ENCODE assay signal across 9 cellular contexts in the genomic region with DNA sequence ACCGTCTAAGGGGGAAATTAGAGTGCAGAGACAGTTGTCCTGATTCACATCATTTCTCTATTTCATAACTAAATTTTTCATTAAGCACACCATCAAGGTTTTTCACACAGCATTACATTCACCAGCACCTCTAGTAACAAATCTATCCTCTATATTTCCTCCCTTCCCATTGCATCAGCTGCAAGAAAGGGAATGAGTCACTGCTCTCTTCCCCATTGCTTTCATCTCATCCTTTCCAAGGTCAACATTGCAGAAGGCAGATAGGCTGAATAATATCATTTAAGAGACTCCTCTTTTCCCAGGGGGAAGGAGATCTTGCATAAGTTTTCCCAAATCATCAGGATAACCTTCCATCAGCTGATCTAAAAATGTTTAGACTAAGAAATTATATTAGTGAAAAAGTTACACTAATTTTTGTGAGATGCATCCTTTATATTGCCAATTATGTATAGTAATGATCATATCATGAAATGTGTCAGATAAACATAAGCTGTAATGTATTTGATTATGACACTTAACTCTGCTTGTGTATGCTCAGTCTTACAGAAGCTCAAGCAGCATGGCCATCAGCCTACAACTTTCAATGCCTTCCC. TPM values are rescaled to one million over a fixed set of nuclear protein-coding genes. Genes with fewer than 3 reads are reported as not detected.
DNase-seq lines count a peak whose midpoint lies in the region; FAIRE-seq and TF ChIP-seq lines count a peak whose summit lies in the region.
"Had no signal": no experiment of that assay in that cellular context is flagged by ENCODE, and none has a peak within 500 bp of the region (broad histone marks: within the 10 kb centered on the region; RNA-seq: fewer than 3 reads in every experiment).

No MANE protein-coding gene starts in this region.

- peak overlapping the region; percentile 17 for H3K27ac Mint-ChIP-seq in activated CD4-positive, alpha-beta memory T cell treated with anti-CD3 and anti-CD28 coated beads, Interleukin-2, amount 10 ng/mL, durations not matched to agents 7 days and 5 days

- no peaks in the 10 kb centered on the region for H3K27me3 Mint-ChIP-seq in activated CD4-positive, alpha-beta memory T cell treated with anti-CD3 and anti-CD28 coated beads, Interleukin-2, amount 10 ng/mL, durations not matched to agents 7 days and 5 days

- no peak for TF ChIP-seq POLR2A in transverse colon (IDR thresholded peaks at IDR 0.05)

- peaks cover 46% of the 10 kb centered on the region for H3K4me1 Mint-ChIP-seq in activated CD4-positive, alpha-beta memory T cell treated with anti-CD3 and anti-CD28 coated beads, Interleukin-2, amount 10 ng/mL, durations not matched to agents 7 days and 5 days

- H3K9me3 Mint-ChIP-seq in activated CD4-positive, alpha-beta memory T cell treated with anti-CD3 and anti-CD28 coated beads, Interleukin-2, amount 10 ng/mL, durations not matched to agents 7 days and 5 days, result no peaks in the 10 kb centered on the region

- WGBS in transverse colon (ENCODE audit: low coverage in 1 of 2), 2 donors, result 71 to 77% methylated on average over 1 of the region's 1 CpG

- TF ChIP-seq EP300 in transverse colon (IDR thresholded peaks at IDR 0.05; ENCODE audit: low read depth), result no peak

- POLR2A ChIA-PET in activated CD4-positive, alpha-beta memory T cell treated with anti-CD3 and anti-CD28 coated beads, Interleukin-2, amount 10 ng/mL, durations not matched to agents 7 days and 5 days (lab: Charles Lee), result interaction anchor here (1.2 kb wide), 2 partner anchors 40 to 255 kb away, joined by 3 to 4 read pairs; no protein-coding TSS in a partner anchor

- H3K4me2 ChIP-seq in BLaER1 treated with 17β-estradiol and CSF1 and Interleukin-3, amounts not matched to agents 10 nM and 100 nM, result peak overlapping the region; percentile 18 to 86 (median 42); a peak in 20 of 22 replicates

- TF ChIP-seq CTCF in transverse colon (IDR thresholded peaks at IDR 0.05) (no peak), kidney (IDR thresholded peaks at IDR 0.05; ENCODE audit: borderline replicate concordance, extremely low read depth, insufficient read depth) (no peak)

- peak overlapping the region in 3 of 11 experiments; percentile 18 to 36 (median 24); a peak in 6 of 22 replicates for H3K27ac ChIP-seq in BLaER1 treated with 17β-estradiol and CSF1 and Interleukin-3, amounts not matched to agents 10 nM and 100 nM
- no peak overlapping the region for H3K27ac ChIP-seq in transverse colon
- H3K27ac ChIP-seq in kidney (ENCODE audit: low read depth in 2 of 2, low read length in 2 of 2), result no peak overlapping the region
- H3K27ac ChIP-seq: gastroesophageal sphincter had no signal

- peaks cover 0 to 77% (median 53%) of the 10 kb centered on the region in 11 experiments; a peak in 20 of 22 replicates for H3K36me3 ChIP-seq in BLaER1 treated with 17β-estradiol and CSF1 and Interleukin-3, amounts not matched to agents 10 nM and 100 nM
- no peaks in the 10 kb centered on the region for H3K36me3 ChIP-seq in transverse colon
- H3K36me3 ChIP-seq in kidney (ENCODE audit: control insufficient read depth in 1 of 2, insufficient read depth in 2 of 2, low read length in 2 of 2), result no peaks in the 10 kb centered on the region
- H3K36me3 ChIP-seq: gastroesophageal sphincter had no signal

- peak; percentile 86 for DNase-seq in HT1080 (ENCODE audit: low read depth)
- DNase-seq in activated CD4-positive, alpha-beta memory T cell treated with anti-CD3 and anti-CD28 coated beads, Interleukin-2, amount 10 ng/mL, durations not matched to agents 7 days and 5 days, result no peak
- DNase-seq in kidney tubule cell (ENCODE audit: low spot score), result peak; percentile 67
- DNase-seq in transverse colon, result no peak
- DNase-seq in SHP77 treated with DMSO at 0.1 percent for 48 hours (lab: John Stamatoyannopoulos, UW), result no peak
- DNase-seq in NCI-H2227 (lab: John Stamatoyannopoulos, UW; ENCODE audit: unreplicated experiment), result no peak
- DNase-seq in kidney, result no peak

- no peak overlapping the region for H3K4me3 Mint-ChIP-seq in activated CD4-positive, alpha-beta memory T cell treated with anti-CD3 and anti-CD28 coated beads, Interleukin-2, amount 10 ng/mL, durations not matched to agents 7 days and 5 days

- H3K9me3 ChIP-seq in BLaER1 treated with 17β-estradiol and CSF1 and Interleukin-3, amounts not matched to agents 10 nM and 100 nM (replicated peaks in 1 of 11), result peaks cover under 1 to 23% (median 7%) of the 10 kb centered on the region in 11 experiments; a peak in 19 of 22 replicates
- no peaks in the 10 kb centered on the region for H3K9me3 ChIP-seq in transverse colon
- no peaks in the 10 kb centered on the region for H3K9me3 ChIP-seq in kidney (ENCODE audit: control insufficient read depth in 1 of 2, low read length in 2 of 2)
- H3K9me3 ChIP-seq: gastroesophageal sphincter had no signal

- FAIRE-seq in kidney (lab: Jason Lieb, UNC), result no peak

- intact Hi-C loops in transverse colon (cut with DNase I; ENCODE audit: low total_unique reads) (no loop called here), kidney (cut with DNase I) (no loop called here)

- CTCF ChIA-PET in activated CD4-positive, alpha-beta memory T cell treated with anti-CD3 and anti-CD28 coated beads, Interleukin-2, amount 10 ng/mL, durations not matched to agents 7 days and 5 days (lab: Charles Lee), result interaction anchor here (0.9 to 1.2 kb wide), 3 partner anchors 18 to 425 kb away, joined by 3 to 6 read pairs (median 4); no protein-coding TSS in a partner anchor

- H4K20me1 ChIP-seq in BLaER1 treated with 17β-estradiol and CSF1 and Interleukin-3, amounts not matched to agents 10 nM and 100 nM, result peaks cover 0 to 89% (median 78%) of the 10 kb centered on the region in 11 experiments; a peak in 15 of 22 replicates

- H3K36me3 Mint-ChIP-seq in activated CD4-positive, alpha-beta memory T cell treated with anti-CD3 and anti-CD28 coated beads, Interleukin-2, amount 10 ng/mL, durations not matched to agents 7 days and 5 days (ENCODE audit: low read depth), result peaks cover 45% of the 10 kb centered on the region

- no peak overlapping the region for H3K4me3 ChIP-seq in BLaER1 treated with 17β-estradiol and CSF1 and Interleukin-3, amounts not matched to agents 10 nM and 100 nM
- H3K4me3 ChIP-seq in transverse colon (no peak overlapping the region), kidney (ENCODE audit: low read length in 2 of 2) (no peak overlapping the region)
- H3K4me3 ChIP-seq: gastroesophageal sphincter had no signal

- peaks cover 31 to 55% (median 44%) of the 10 kb centered on the region in 10 experiments for H3K4me1 ChIP-seq in BLaER1 treated with 17β-estradiol and CSF1 and Interleukin-3, amounts not matched to agents 10 nM and 100 nM
- peaks cover 8 to 16% (median 12%) of the 10 kb centered on the region in 4 donors for H3K4me1 ChIP-seq in transverse colon
- H3K4me1 ChIP-seq in kidney (ENCODE audit: control insufficient read depth in 1 of 2, insufficient read depth in 1 of 2, low read depth in 1 of 2, low read length in 2 of 2), result peaks cover 0 to 4% of the 10 kb centered on the region in 2 donors

- no peaks in the 10 kb centered on the region for H3K27me3 ChIP-seq in BLaER1 treated with 17β-estradiol and CSF1 and Interleukin-3, amounts not matched to agents 10 nM and 100 nM
- no peaks in the 10 kb centered on the region for H3K27me3 ChIP-seq in transverse colon
- H3K27me3 ChIP-seq: gastroesophageal sphincter had no signal

- in situ Hi-C loops in transverse colon (cut with MboI; ENCODE audit: low pct_ligation_motif_present in 1 of 4, low pct_unique_long_range_greater_than_20kb in 1 of 4, low sequenced_read_pairs in 3 of 4), result no loop called here

- no peak overlapping the region for H3K9ac ChIP-seq in BLaER1 treated with 17β-estradiol and CSF1 and Interleukin-3, amounts not matched to agents 10 nM and 100 nM
- no peak overlapping the region for H3K9ac ChIP-seq in kidney (ENCODE audit: low read length in 2 of 2)

RNA-seq across cellular contexts. Expression of gene INTS7, which starts 4.3 kb away (rescaled TPM):
- total RNA-seq in HT1080 (2014; rRNA removed; shearing (Covaris generic)), result 24.0 and 31.0 TPM in 2 replicates
- 25.8 and 27.9 TPM in 2 replicates for polyA plus RNA-seq in HT1080 (2015; cell fraction: cytosol; rRNA removed)
- 34.0 and 36.6 TPM in 2 replicates for polyA plus RNA-seq in HT1080 (2015; cell fraction: nucleus; rRNA removed)
- 10 to 100 TPM; 28.4 to 28.8 TPM for total RNA-seq in activated CD4-positive, alpha-beta memory T cell treated with anti-CD3 and anti-CD28 coated beads, Interleukin-2, amount 10 ng/mL, durations not matched to agents 7 days and 5 days
- total RNA-seq in transverse colon (1 to 10 TPM; 7.1 to 10.0 (median 9.5) TPM), kidney (9.8 TPM)
- 5.1 TPM for polyA plus RNA-seq in kidney (ENCODE audit: insufficient read depth, low read depth, low replicate concordance)

RNA-seq across cellular contexts. Expression of gene DTL, which starts 4.5 kb away (rescaled TPM):
- total RNA-seq in HT1080 (2014; rRNA removed; shearing (Covaris generic)), result 55.8 and 66.3 TPM in 2 replicates
- polyA plus RNA-seq in HT1080 (2015; cell fraction: cytosol; rRNA removed), result 20.3 and 30.9 TPM in 2 replicates
- polyA plus RNA-seq in HT1080 (2015; cell fraction: nucleus; rRNA removed), result 55.0 and 60.0 TPM in 2 replicates
- 10 to 100 TPM; 59.6 to 60.7 TPM for total RNA-seq in activated CD4-positive, alpha-beta memory T cell treated with anti-CD3 and anti-CD28 coated beads, Interleukin-2, amount 10 ng/mL, durations not matched to agents 7 days and 5 days
- total RNA-seq in transverse colon, result 1 to 10 TPM in 2 of 4 donors, under 1 TPM in 1, not detected in 1; 0.16 to 5.0 (median 3.3) TPM
- total RNA-seq in kidney, result 2.0 TPM
- not detected for polyA plus RNA-seq in kidney (ENCODE audit: insufficient read depth, low read depth, low replicate concordance)

Comparison
In these comparisons a context has a peak if more than half of its experiments do, and no peak if none do; other contexts are left out.
1. DNase-seq: peak in HT1080 (single experiment) and kidney tubule cell (single experiment); none in activated CD4-positive, alpha-beta memory T cell treated with anti-CD3 and anti-CD28 coated beads, Interleukin-2, amount 10 ng/mL, durations not matched to agents 7 days and 5 days (single experiment), transverse colon (single experiment), SHP77 treated with DMSO at 0.1 percent for 48 hours (single experiment), NCI-H2227 (single experiment) and kidney (single experiment).